Comparison of ENCODE assay signal across 30 cellular contexts in the genomic region with DNA sequence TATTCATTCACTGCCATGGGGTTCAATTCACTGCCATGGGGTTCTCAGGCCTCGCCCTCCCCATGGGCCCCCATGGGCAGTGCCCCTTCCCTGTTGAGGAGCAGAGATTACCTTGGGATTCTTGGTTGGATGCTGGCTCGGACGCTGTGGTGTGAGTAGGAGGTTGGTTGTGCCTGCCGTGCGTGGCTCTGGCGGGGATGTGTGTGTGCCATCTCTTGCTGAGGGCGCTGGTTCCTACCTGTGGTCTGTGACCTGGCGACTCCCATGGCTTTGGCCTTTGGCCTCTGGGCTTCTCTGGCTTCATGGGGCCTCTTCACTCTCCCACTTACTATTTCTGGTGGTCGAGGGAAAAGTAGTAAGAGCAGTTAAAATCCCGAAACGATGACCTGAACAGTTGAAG.
"Had no signal": no experiment of that assay in that cellular context is flagged by ENCODE, and none has a peak within 500 bp of the region (broad histone marks: within the 10 kb centered on the region; RNA-seq: fewer than 3 reads in every experiment).

No MANE protein-coding gene starts in this region.

- H3K27me3 ChIP-seq: brain microvascular endothelial cell, colonic mucosa, esophagus squamous epithelium had no signal

- H3K4me1 ChIP-seq: colonic mucosa, esophagus squamous epithelium had no signal

- H3K4me3 Mint-ChIP-seq: activated CD4-positive, alpha-beta T cell treated with anti-CD3 and anti-CD28 coated beads for 36 hours; activated CD4-positive, alpha-beta T cell treated with anti-CD3 and anti-CD28 coated beads, Interleukin-2, amount 10 ng/mL, durations not matched to agents 24 days and 14 days; activated CD8-positive, alpha-beta T cell treated with anti-CD3 and anti-CD28 coated beads for 36 hours; activated naive CD8-positive, alpha-beta T cell; activated T-cell treated with anti-CD3 and anti-CD28 coated beads, Interleukin-2, amount 50 U/mL, for 4 hours; activated T-helper 17 cell treated with anti-CD3 and anti-CD28 coated beads, Interleukin-2, amount 50 U/mL, for 72 hours; T-helper 17 cell; T-helper 2 cell treated with Interferon-gamma antibody and Interleukin-4, amounts not matched to agents 5 μg/mL and 100 μg/mL, for 36 hours had no signal

- DNase-seq: activated CD4-positive, alpha-beta T cell treated with anti-CD3 and anti-CD28 coated beads for 36 hours; activated CD4-positive, alpha-beta T cell treated with anti-CD3 and anti-CD28 coated beads, Interleukin-2, amount 10 ng/mL, durations not matched to agents 24 days and 14 days; activated CD4-positive, alpha-beta T cell treated with anti-CD3 and anti-CD28 coated beads, Interleukin-2, amount 50 U/mL, for 4 hours; activated CD4-positive, CD25-positive, alpha-beta regulatory T cell; activated CD4-positive, CD25-positive, alpha-beta regulatory T cell treated with anti-CD3 and anti-CD28 coated beads, Interleukin-2, amount 50 U/mL, for 72 hours; activated CD8-positive, alpha-beta memory T cell treated with anti-CD3 and anti-CD28 coated beads for 24 hours; activated CD8-positive, alpha-beta T cell treated with anti-CD3 and anti-CD28 coated beads for 36 hours; activated effector memory CD4-positive, alpha-beta T cell treated with Interleukin-2 at 50 U/mL for 16 hours; activated gamma-delta T cell treated with Interleukin-2 at 50 U/mL for 16 hours; activated naive CD4-positive, alpha-beta T cell treated with anti-CD3 and anti-CD28 coated beads, Interleukin-2, amount 50 U/mL, for 16 hours; activated naive CD4-positive, alpha-beta T cell treated with Interleukin-2 at 50 U/mL for 16 hours; activated T-cell treated with anti-CD3 and anti-CD28 coated beads, Interleukin-2, amount 50 U/mL, for 4 hours; amniotic stem cell; anterior cingulate cortex; brain microvascular endothelial cell; central memory CD4-positive, alpha-beta T cell; cerebellar nuclear complex; colonic mucosa; effector CD8-positive, alpha-beta T cell; esophagus squamous epithelium; foreskin melanocyte; head of caudate nucleus; T-helper 1 cell; T-helper 17 cell; T1000; WERI-Rb-1 had no signal

- H3K36me3 ChIP-seq: colonic mucosa had no signal

- H3K27ac ChIP-seq: brain microvascular endothelial cell, colonic mucosa, epithelial cell of prostate, esophagus squamous epithelium, WERI-Rb-1 had no signal

- H3K4me3 ChIP-seq: colonic mucosa, esophagus squamous epithelium had no signal

- H3K9me3 Mint-ChIP-seq: activated CD4-positive, alpha-beta T cell treated with anti-CD3 and anti-CD28 coated beads, Interleukin-2, amount 10 ng/mL, durations not matched to agents 24 days and 14 days; activated CD8-positive, alpha-beta T cell treated with anti-CD3 and anti-CD28 coated beads for 36 hours; activated T-cell treated with anti-CD3 and anti-CD28 coated beads, Interleukin-2, amount 50 U/mL, for 4 hours; activated T-helper 17 cell treated with anti-CD3 and anti-CD28 coated beads, Interleukin-2, amount 50 U/mL, for 72 hours; T-helper 2 cell treated with Interferon-gamma antibody and Interleukin-4, amounts not matched to agents 5 μg/mL and 100 μg/mL, for 36 hours had no signal

- ATAC-seq: activated CD4-positive, alpha-beta T cell treated with anti-CD3 and anti-CD28 coated beads for 36 hours; activated CD8-positive, alpha-beta T cell treated with anti-CD3 and anti-CD28 coated beads for 36 hours; activated T-cell treated with anti-CD3 and anti-CD28 coated beads, Interleukin-2, amount 50 U/mL, for 4 hours; activated T-helper 17 cell treated with anti-CD3 and anti-CD28 coated beads, Interleukin-2, amount 50 U/mL, for 72 hours; T-helper 17 cell had no signal

- H3K27me3 Mint-ChIP-seq: activated CD4-positive, alpha-beta T cell treated with anti-CD3 and anti-CD28 coated beads for 36 hours; activated CD4-positive, alpha-beta T cell treated with anti-CD3 and anti-CD28 coated beads, Interleukin-2, amount 10 ng/mL, durations not matched to agents 24 days and 14 days; activated CD8-positive, alpha-beta T cell treated with anti-CD3 and anti-CD28 coated beads for 36 hours; activated naive CD8-positive, alpha-beta T cell; activated T-helper 17 cell treated with anti-CD3 and anti-CD28 coated beads, Interleukin-2, amount 50 U/mL, for 72 hours; T-helper 17 cell had no signal

- H3K9me3 ChIP-seq: colonic mucosa, esophagus squamous epithelium had no signal

- H3K27ac Mint-ChIP-seq: activated CD4-positive, alpha-beta T cell treated with anti-CD3 and anti-CD28 coated beads for 36 hours; activated CD4-positive, alpha-beta T cell treated with anti-CD3 and anti-CD28 coated beads, Interleukin-2, amount 10 ng/mL, durations not matched to agents 24 days and 14 days; activated CD8-positive, alpha-beta T cell treated with anti-CD3 and anti-CD28 coated beads for 36 hours; activated T-helper 17 cell treated with anti-CD3 and anti-CD28 coated beads, Interleukin-2, amount 50 U/mL, for 72 hours; T-helper 17 cell; T-helper 2 cell treated with Interferon-gamma antibody and Interleukin-4, amounts not matched to agents 5 μg/mL and 100 μg/mL, for 36 hours had no signal
